22 cellular contexts compared by ENCODE assay signal in the genomic region with DNA sequence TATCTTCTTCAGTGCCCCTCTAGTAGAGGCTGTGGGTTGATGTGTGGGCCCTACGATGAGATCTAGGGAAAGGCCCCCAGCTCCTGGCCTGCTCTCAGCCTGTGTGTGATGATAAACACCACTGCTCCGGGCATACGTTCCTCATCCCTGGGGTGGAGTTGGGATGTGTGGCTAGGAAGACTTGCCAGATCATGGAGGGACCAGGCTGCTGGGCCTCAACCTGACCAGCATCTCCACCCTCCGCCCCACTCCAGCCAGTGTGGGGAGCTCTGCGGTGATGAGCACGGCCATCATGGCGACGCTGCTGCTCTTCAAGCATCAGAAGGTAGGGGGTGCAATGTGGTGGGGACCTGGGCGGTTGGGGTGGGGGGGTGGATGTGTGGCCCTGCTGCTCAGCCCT.
"Had no signal": no experiment of that assay in that cellular context is flagged by ENCODE, and none has a peak within 500 bp of the region (broad histone marks: within the 10 kb centered on the region; RNA-seq: fewer than 3 reads in every experiment).

No MANE protein-coding gene starts in this region.

- H3K36me3 Mint-ChIP-seq: type B pancreatic cell had no signal

- H3K27me3 Mint-ChIP-seq: naive thymus-derived CD8-positive, alpha-beta T cell; stimulated activated memory B cell treated with anti-CD40 and anti-IgM and Interleukin-4, amounts not matched to agents 10 μg/mL and 1 μg/mL and 100 μg/mL, for 72 hours; type B pancreatic cell had no signal

- H3K4me3 Mint-ChIP-seq: naive thymus-derived CD8-positive, alpha-beta T cell; nephron progenitor cell; stimulated activated memory B cell treated with anti-CD40 and anti-IgM and Interleukin-4, amounts not matched to agents 10 μg/mL and 1 μg/mL and 100 μg/mL, for 72 hours; type B pancreatic cell had no signal

- H3K36me3 ChIP-seq: left ventricle myocardium inferior, lower lobe of right lung, ovary, tibial artery had no signal

- H3K27ac ChIP-seq: dorsolateral prefrontal cortex, left ventricle myocardium inferior, lower lobe of right lung, ovary, testis, tibial artery had no signal

- H3K9me3 ChIP-seq: ovary, testis had no signal

- H3K27ac Mint-ChIP-seq: naive thymus-derived CD8-positive, alpha-beta T cell; nephron progenitor cell; stimulated activated memory B cell treated with anti-CD40 and anti-IgM and Interleukin-4, amounts not matched to agents 10 μg/mL and 1 μg/mL and 100 μg/mL, for 72 hours; type B pancreatic cell had no signal

- H3K27me3 ChIP-seq: dorsolateral prefrontal cortex, ovary, testis, tibial artery had no signal

- ATAC-seq: left colon; lower lobe of right lung; naive thymus-derived CD8-positive, alpha-beta T cell; sciatic nerve; stimulated activated memory B cell treated with anti-CD40 and anti-IgM and Interleukin-4, amounts not matched to agents 10 μg/mL and 1 μg/mL and 100 μg/mL, for 72 hours had no signal

- H3K4me3 ChIP-seq: dorsolateral prefrontal cortex, left ventricle myocardium inferior, lower lobe of right lung, ovary, smooth muscle cell, testis, tibial artery had no signal

- DNase-seq: cerebellar nuclear complex; cortex of kidney; dorsolateral prefrontal cortex; effector CD4-positive, alpha-beta T cell; left colon; nephron progenitor cell; occipital lobe; retina; stimulated activated CD4-positive, alpha-beta T cell treated with anti-CD3 and anti-CD28 coated beads, Interleukin-2, amount 100 ng/mL, for 24 hours; stimulated activated CD4-positive, alpha-beta T cell treated with anti-CD3 and anti-CD28 coated beads, Interleukin-4, amount 100 ng/mL, for 24 hours; stimulated activated naive CD8-positive, alpha-beta T cell treated with anti-CD3 and anti-CD28 coated beads, Interleukin-15, Interleukin-2, amounts not matched to agents 100 U/mL and 50 U/mL, for 24 hours; substantia nigra; testis; tibial artery had no signal

- H3K4me2 ChIP-seq: smooth muscle cell had no signal

- H3K4me1 ChIP-seq: left ventricle myocardium inferior, lower lobe of right lung, testis, tibial artery had no signal

- H3K4me1 Mint-ChIP-seq: naive thymus-derived CD8-positive, alpha-beta T cell; nephron progenitor cell; stimulated activated memory B cell treated with anti-CD40 and anti-IgM and Interleukin-4, amounts not matched to agents 10 μg/mL and 1 μg/mL and 100 μg/mL, for 72 hours had no signal
